Comparison of ENCODE assay signal across 1 cellular context in genomic region chr4:80619070-80619674, GRCh38.
TF ChIP-seq lines count a peak whose summit lies in the region.

No MANE protein-coding gene starts in this region.

TF ChIP-seq in K562, 482 proteins besides CTCF, POLR2A, EP300 and RAD21 (continued from another document):
- TF ChIP-seq, protein P1, sequence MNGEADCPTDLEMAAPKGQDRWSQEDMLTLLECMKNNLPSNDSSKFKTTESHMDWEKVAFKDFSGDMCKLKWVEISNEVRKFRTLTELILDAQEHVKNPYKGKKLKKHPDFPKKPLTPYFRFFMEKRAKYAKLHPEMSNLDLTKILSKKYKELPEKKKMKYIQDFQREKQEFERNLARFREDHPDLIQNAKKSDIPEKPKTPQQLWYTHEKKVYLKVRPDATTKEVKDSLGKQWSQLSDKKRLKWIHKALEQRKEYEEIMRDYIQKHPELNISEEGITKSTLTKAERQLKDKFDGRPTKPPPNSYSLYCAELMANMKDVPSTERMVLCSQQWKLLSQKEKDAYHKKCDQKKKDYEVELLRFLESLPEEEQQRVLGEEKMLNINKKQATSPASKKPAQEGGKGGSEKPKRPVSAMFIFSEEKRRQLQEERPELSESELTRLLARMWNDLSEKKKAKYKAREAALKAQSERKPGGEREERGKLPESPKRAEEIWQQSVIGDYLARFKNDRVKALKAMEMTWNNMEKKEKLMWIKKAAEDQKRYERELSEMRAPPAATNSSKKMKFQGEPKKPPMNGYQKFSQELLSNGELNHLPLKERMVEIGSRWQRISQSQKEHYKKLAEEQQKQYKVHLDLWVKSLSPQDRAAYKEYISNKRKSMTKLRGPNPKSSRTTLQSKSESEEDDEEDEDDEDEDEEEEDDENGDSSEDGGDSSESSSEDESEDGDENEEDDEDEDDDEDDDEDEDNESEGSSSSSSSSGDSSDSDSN (IDR thresholded peaks at IDR 0.05; ENCODE audit: borderline replicate concordance in 1 of 2, low read depth in 2 of 2, low read length in 2 of 2) = no peak
- TF ChIP-seq, protein P2, sequence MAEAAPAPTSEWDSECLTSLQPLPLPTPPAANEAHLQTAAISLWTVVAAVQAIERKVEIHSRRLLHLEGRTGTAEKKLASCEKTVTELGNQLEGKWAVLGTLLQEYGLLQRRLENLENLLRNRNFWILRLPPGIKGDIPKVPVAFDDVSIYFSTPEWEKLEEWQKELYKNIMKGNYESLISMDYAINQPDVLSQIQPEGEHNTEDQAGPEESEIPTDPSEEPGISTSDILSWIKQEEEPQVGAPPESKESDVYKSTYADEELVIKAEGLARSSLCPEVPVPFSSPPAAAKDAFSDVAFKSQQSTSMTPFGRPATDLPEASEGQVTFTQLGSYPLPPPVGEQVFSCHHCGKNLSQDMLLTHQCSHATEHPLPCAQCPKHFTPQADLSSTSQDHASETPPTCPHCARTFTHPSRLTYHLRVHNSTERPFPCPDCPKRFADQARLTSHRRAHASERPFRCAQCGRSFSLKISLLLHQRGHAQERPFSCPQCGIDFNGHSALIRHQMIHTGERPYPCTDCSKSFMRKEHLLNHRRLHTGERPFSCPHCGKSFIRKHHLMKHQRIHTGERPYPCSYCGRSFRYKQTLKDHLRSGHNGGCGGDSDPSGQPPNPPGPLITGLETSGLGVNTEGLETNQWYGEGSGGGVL (CRISPR knock-in tag; IDR thresholded peaks at IDR 0.05) = no peak
- TF ChIP-seq MTA1 (IDR thresholded peaks at IDR 0.05; ENCODE audit: borderline replicate concordance) = no peak
- TF ChIP-seq ZNF143 (CRISPR knock-in tag; IDR thresholded peaks at IDR 0.05) = no peak
- TF ChIP-seq ZNF699 (CRISPR knock-in tag; IDR thresholded peaks at IDR 0.05; ENCODE audit: insufficient replicate concordance) = no peak
- TF ChIP-seq, protein P3, sequence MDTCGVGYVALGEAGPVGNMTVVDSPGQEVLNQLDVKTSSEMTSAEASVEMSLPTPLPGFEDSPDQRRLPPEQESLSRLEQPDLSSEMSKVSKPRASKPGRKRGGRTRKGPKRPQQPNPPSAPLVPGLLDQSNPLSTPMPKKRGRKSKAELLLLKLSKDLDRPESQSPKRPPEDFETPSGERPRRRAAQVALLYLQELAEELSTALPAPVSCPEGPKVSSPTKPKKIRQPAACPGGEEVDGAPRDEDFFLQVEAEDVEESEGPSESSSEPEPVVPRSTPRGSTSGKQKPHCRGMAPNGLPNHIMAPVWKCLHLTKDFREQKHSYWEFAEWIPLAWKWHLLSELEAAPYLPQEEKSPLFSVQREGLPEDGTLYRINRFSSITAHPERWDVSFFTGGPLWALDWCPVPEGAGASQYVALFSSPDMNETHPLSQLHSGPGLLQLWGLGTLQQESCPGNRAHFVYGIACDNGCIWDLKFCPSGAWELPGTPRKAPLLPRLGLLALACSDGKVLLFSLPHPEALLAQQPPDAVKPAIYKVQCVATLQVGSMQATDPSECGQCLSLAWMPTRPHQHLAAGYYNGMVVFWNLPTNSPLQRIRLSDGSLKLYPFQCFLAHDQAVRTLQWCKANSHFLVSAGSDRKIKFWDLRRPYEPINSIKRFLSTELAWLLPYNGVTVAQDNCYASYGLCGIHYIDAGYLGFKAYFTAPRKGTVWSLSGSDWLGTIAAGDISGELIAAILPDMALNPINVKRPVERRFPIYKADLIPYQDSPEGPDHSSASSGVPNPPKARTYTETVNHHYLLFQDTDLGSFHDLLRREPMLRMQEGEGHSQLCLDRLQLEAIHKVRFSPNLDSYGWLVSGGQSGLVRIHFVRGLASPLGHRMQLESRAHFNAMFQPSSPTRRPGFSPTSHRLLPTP (IDR thresholded peaks at IDR 0.05; ENCODE audit: borderline replicate concordance, extremely low read depth, insufficient read length) = no peak
- no peak for TF ChIP-seq BRD9 (IDR thresholded peaks at IDR 0.05; ENCODE audit: low read depth, partially characterized antibody)
- TF ChIP-seq CBX2 (IDR thresholded peaks at IDR 0.05; ENCODE audit: insufficient read depth, low read length, poor library complexity, severe bottlenecking) = no peak
- no peak for TF ChIP-seq ZNF431 (CRISPR knock-in tag; IDR thresholded peaks at IDR 0.05)
- no peak for TF ChIP-seq ATF6 (CRISPR knock-in tag; IDR thresholded peaks at IDR 0.05)
- TF ChIP-seq SAP30 (IDR thresholded peaks at IDR 0.05; ENCODE audit: borderline replicate concordance, insufficient read depth, low read depth, low read length, poor library complexity, severe bottlenecking) = no peak
- no peak for TF ChIP-seq ZNF436 (CRISPR knock-in tag; IDR thresholded peaks at IDR 0.05)
- no peak for TF ChIP-seq KAT2B (IDR thresholded peaks at IDR 0.05; ENCODE audit: low read depth, low read length)
